In genomic region chr2:54572636-54573531, GRCh38 we compare ENCODE assay signal across 8 cellular contexts.
DNase-seq lines count a peak whose midpoint lies in the region; ATAC-seq and TF ChIP-seq lines count a peak whose summit lies in the region.

No MANE protein-coding gene starts in this region.

- peak overlapping the region; percentile 65 for H3K4me3 ChIP-seq in SK-N-MC

- POLR2A ChIA-PET in WTC11 (lab: Charles Lee) = interaction anchor here (2.1 kb wide), 1 partner anchor 14 kb away, joined by 8 read pairs; no protein-coding TSS in a partner anchor

- no peaks in the 10 kb centered on the region for H3K9me3 Mint-ChIP-seq in chondrocyte (ENCODE audit: low read depth)
- H3K9me3 Mint-ChIP-seq in neural crest cell = no peaks in the 10 kb centered on the region
- H3K9me3 Mint-ChIP-seq in WTC11 = peaks cover 8% of the 10 kb centered on the region

- peak overlapping the region; percentile 79 for H3K27ac ChIP-seq in SK-N-MC

- H3K27me3 Mint-ChIP-seq in chondrocyte (ENCODE audit: low read depth) = no peaks in the 10 kb centered on the region
- no peaks in the 10 kb centered on the region for H3K27me3 Mint-ChIP-seq in neural crest cell (ENCODE audit: low read depth)
- H3K27me3 Mint-ChIP-seq in WTC11 (ENCODE audit: low read depth) = no peaks in the 10 kb centered on the region

- H3K4me1 Mint-ChIP-seq in chondrocyte (ENCODE audit: low read depth) = peaks cover 87% of the 10 kb centered on the region
- H3K4me1 Mint-ChIP-seq in neural crest cell = peaks cover 66% of the 10 kb centered on the region
- H3K4me1 Mint-ChIP-seq in WTC11 = peaks cover 92% of the 10 kb centered on the region

- H3K9me3 ChIP-seq in SK-N-MC (ENCODE audit: low read depth, low read length) = no peaks in the 10 kb centered on the region

- ATAC-seq in HG03442 (IDR thresholded peaks at IDR 0.05; ENCODE audit: unreplicated experiment) = no peak
- ATAC-seq in HG03045 (IDR thresholded peaks at IDR 0.05; ENCODE audit: unreplicated experiment) = no peak
- no peak for ATAC-seq in WTC11

- H3K27ac Mint-ChIP-seq in chondrocyte (ENCODE audit: unreplicated experiment) = peak overlapping the region; percentile 97
- H3K27ac Mint-ChIP-seq in neural crest cell (ENCODE audit: unreplicated experiment) = peak overlapping the region; percentile 92
- no peak overlapping the region for H3K27ac Mint-ChIP-seq in WTC11

- peak overlapping the region; percentile 32 for H3K9ac ChIP-seq in SK-N-MC (ENCODE audit: insufficient read length)

- CTCF ChIA-PET in WTC11 (lab: Charles Lee) = interaction anchor here (0.8 to 1.0 kb wide), 2 partner anchors 15 to 49 kb away, joined by 3 read pairs; no protein-coding TSS in a partner anchor

- peak overlapping the region; percentile 49 for H3K4me3 Mint-ChIP-seq in chondrocyte (ENCODE audit: unreplicated experiment)
- peak overlapping the region; percentile 26 for H3K4me3 Mint-ChIP-seq in neural crest cell
- H3K4me3 Mint-ChIP-seq in WTC11 = no peak overlapping the region

- H3K36me3 Mint-ChIP-seq in chondrocyte (ENCODE audit: low read depth) (peaks cover 2% of the 10 kb centered on the region), neural crest cell (ENCODE audit: low read depth) (no peaks in the 10 kb centered on the region), WTC11 (peaks cover 8% of the 10 kb centered on the region)

- DNase-seq in ELF-1 (ENCODE audit: low read depth, low spot score) (peak; percentile 31), SK-N-MC (ENCODE audit: low read depth, low spot score) (no peak), chondrocyte (ENCODE audit: low spot score) (no peak), neural crest cell (ENCODE audit: low read depth, low spot score) (no peak), AG20443 (ENCODE audit: low spot score) (no peak), WTC11 (ENCODE audit: low spot score) (no peak)

- H3K36me3 ChIP-seq in SK-N-MC (ENCODE audit: insufficient read depth, low read length) = no peaks in the 10 kb centered on the region

- TF ChIP-seq CTCF in chondrocyte (IDR thresholded peaks at IDR 0.05) = no peak
- TF ChIP-seq CTCF in neural crest cell (conservative IDR thresholded peaks at IDR 0.05) = no peak
- TF ChIP-seq CTCF in WTC11 (IDR thresholded peaks at IDR 0.05) = no peak

TF ChIP-seq in WTC11, 78 proteins besides CTCF, POLR2A, EP300 and RAD21 (continues in another document):
- TF ChIP-seq ZNF263 (CRISPR knock-in tag; IDR thresholded peaks at IDR 0.05; ENCODE audit: low read depth) (no peak), ZNF532 (CRISPR knock-in tag; IDR thresholded peaks at IDR 0.05; ENCODE audit: borderline replicate concordance) (no peak), TP53 (CRISPR knock-in tag; IDR thresholded peaks at IDR 0.05) (no peak), SMAD3 (CRISPR knock-in tag; IDR thresholded peaks at IDR 0.05; ENCODE audit: borderline replicate concordance) (no peak), MLX (CRISPR knock-in tag; IDR thresholded peaks at IDR 0.05) (no peak), FOXP4 (CRISPR knock-in tag; IDR thresholded peaks at IDR 0.05) (no peak), ZBTB21 (CRISPR knock-in tag; IDR thresholded peaks at IDR 0.05; ENCODE audit: borderline replicate concordance) (no peak), SOX15 (CRISPR knock-in tag; IDR thresholded peaks at IDR 0.05) (no peak), CBFB (CRISPR knock-in tag; IDR thresholded peaks at IDR 0.05; ENCODE audit: low read depth) (no peak), USF2 (CRISPR knock-in tag; IDR thresholded peaks at IDR 0.05) (no peak), ZMAT4 (CRISPR knock-in tag; IDR thresholded peaks at IDR 0.05) (no peak), ZNF423 (CRISPR knock-in tag; IDR thresholded peaks at IDR 0.05) (no peak), AFF4 (CRISPR knock-in tag; IDR thresholded peaks at IDR 0.05; ENCODE audit: borderline replicate concordance) (no peak)
